Comparison of ENCODE assay signal across 27 cellular contexts in the genomic region with DNA sequence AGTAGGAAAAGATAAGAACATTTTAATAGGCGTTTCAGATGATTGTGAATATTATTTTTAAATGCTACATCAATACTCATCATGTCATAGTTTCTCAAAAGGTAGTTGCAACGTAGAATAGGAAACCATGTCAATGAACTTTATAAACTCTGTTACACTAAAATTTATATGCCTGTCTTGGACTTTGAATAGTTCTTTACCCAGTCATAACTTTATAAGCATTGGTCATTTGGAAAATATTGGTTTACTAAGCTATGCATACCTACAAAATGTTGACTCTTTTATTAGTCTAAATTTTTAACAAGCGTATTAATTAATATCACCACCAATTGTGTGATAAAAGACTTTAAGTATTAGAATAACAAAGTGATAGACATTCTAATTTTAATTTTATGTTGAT. TPM values are rescaled to one million over a fixed set of nuclear protein-coding genes. Genes with fewer than 3 reads are reported as not detected.
"Had no signal": no experiment of that assay in that cellular context is flagged by ENCODE, and none has a peak within 500 bp of the region (broad histone marks: within the 10 kb centered on the region; RNA-seq: fewer than 3 reads in every experiment).

No MANE protein-coding gene starts in this region.

- H3K4me1 ChIP-seq: stomach, suprapubic skin, testis, thyroid gland, tibial artery, tibial nerve, transverse colon, upper lobe of left lung, upper lobe of right lung, uterus, vagina had no signal

- H3K27me3 ChIP-seq: stomach, suprapubic skin, testis, thyroid gland, tibial artery, tibial nerve, transverse colon, upper lobe of left lung, upper lobe of right lung, uterus, vagina had no signal

- H3K9me3 ChIP-seq: suprapubic skin, testis, thoracic aorta, thyroid gland, transverse colon, upper lobe of left lung, upper lobe of right lung, uterus, vagina had no signal

- H3K27ac ChIP-seq: stomach, suprapubic skin, testis, thoracic aorta, thyroid gland, tibial artery, tibial nerve, transverse colon, upper lobe of left lung, upper lobe of right lung, uterus, vagina had no signal

- FAIRE-seq: urothelium cell line had no signal

- DNase-seq: stimulated activated CD4-positive, alpha-beta T cell treated with anti-CD3 and anti-CD28 coated beads, Interleukin-2, amount 100 ng/mL, for 48 hours; stimulated activated CD4-positive, alpha-beta T cell treated with anti-CD3 and anti-CD28 coated beads, Interleukin-4, amount 100 ng/mL, for 1 hour; stimulated activated CD4-positive, alpha-beta T cell treated with anti-CD3 and anti-CD28 coated beads, Interleukin-4, amount 100 ng/mL, for 24 hours; stimulated activated CD4-positive, alpha-beta T cell treated with anti-CD3 and anti-CD28 coated beads, Interleukin-4, amount 100 ng/mL, for 4 hours; stimulated activated CD8-positive, alpha-beta memory T cell treated with anti-CD3 and anti-CD28 coated beads, Interleukin-4, amount 100 ng/mL, for 48 hours; stimulated activated naive B cell treated with anti-CD40 and anti-IgM and Interleukin-4, amounts not matched to agents 10 μg/mL and 1 μg/mL and 100 μg/mL, for 72 hours; stimulated activated naive CD4-positive, alpha-beta T cell; stimulated activated naive CD4-positive, alpha-beta T cell treated with Interleukin-2 at 50 U/mL for 16 hours; stimulated activated naive CD8-positive, alpha-beta T cell treated with anti-CD3 and anti-CD28 coated beads, Interleukin-15, amount 100 ng/mL, for 72 hours; stimulated activated naive CD8-positive, alpha-beta T cell treated with anti-CD3 and anti-CD28 coated beads, Interleukin-15, Interleukin-2, amounts not matched to agents 100 U/mL and 50 U/mL, for 24 hours; stomach; substantia nigra; testis; thyroid gland; tibial artery; transverse colon; trophoblast cell; upper lobe of left lung; upper lobe of right lung; uterus had no signal

- H3K36me3 ChIP-seq: stomach, suprapubic skin, thoracic aorta, thyroid gland, tibial artery, tibial nerve, transverse colon, upper lobe of left lung, upper lobe of right lung, uterus, vagina had no signal

- H3K4me3 ChIP-seq: stomach, suprapubic skin, testis, thoracic aorta, thyroid gland, tibial artery, tibial nerve, transverse colon, upper lobe of left lung, upper lobe of right lung, uterus, vagina had no signal

- ATAC-seq: stimulated activated effector memory CD8-positive, alpha-beta T cell treated with anti-CD3 and anti-CD28 coated beads, Interleukin-12 subunit alpha, Interleukin-12 subunit beta, amount 100 ng/mL, for 72 hours; stimulated activated memory B cell treated with anti-CD40 and anti-IgM and Interleukin-4, amounts not matched to agents 10 μg/mL and 1 μg/mL and 100 μg/mL, for 72 hours; stimulated activated naive B cell treated with anti-CD40 and anti-IgM and Interleukin-4, amounts not matched to agents 10 μg/mL and 1 μg/mL and 100 μg/mL, for 72 hours; stimulated activated naive CD8-positive, alpha-beta T cell treated with anti-CD3 and anti-CD28 coated beads, Interleukin-15, amount 100 ng/mL, for 72 hours; stimulated activated naive CD8-positive, alpha-beta T cell treated with anti-CD3 and anti-CD28 coated beads, Interleukin-15, Interleukin-2, amounts not matched to agents 100 U/mL and 50 U/mL, for 24 hours; upper lobe of right lung had no signal

RNA-seq across cellular contexts. Expression of gene HTR1F, which starts 27.2 kb away (rescaled TPM):
- total RNA-seq: vagina had no signal
